10 cellular contexts compared by ENCODE assay signal in the genomic region with DNA sequence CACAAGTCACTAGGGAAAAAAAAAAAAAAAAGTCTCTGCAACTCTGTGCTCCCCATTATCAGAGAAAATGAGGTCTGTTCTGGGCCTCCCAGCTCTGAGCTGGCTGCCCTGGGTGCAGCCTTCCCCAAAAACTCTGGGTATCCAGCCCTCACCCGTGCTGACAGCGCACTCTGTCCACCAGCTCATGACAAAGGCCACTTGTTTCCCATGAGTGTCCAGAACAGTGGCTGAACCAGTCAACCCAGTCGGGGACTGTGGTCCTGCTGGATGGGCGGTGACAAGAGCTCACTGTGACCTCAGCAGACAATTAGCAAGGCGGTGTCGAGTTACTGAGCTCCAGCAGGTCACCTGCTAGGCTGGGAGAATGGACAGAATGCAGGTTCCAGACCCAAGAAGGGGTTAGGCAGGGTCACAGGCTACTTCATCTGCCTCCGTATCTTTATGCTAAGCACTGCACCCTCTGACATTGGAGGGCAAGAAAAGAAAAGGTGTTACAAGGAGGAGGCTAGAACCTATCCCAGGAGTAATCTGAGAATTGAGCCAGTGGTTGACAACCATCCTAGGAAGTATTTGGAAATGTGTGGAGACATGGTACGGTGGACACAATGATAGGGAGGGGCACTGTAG. TPM values are rescaled to one million over a fixed set of nuclear protein-coding genes. Genes with fewer than 3 reads are reported as not detected.
DNase-seq lines count a peak whose midpoint lies in the region; ATAC-seq and TF ChIP-seq lines count a peak whose summit lies in the region.
"Had no signal": no experiment of that assay in that cellular context is flagged by ENCODE, and none has a peak within 500 bp of the region (broad histone marks: within the 10 kb centered on the region; RNA-seq: fewer than 3 reads in every experiment).

No MANE protein-coding gene starts in this region.

- H3K9me3 ChIP-seq in iPS-18a (ENCODE audit: control insufficient read depth, low read depth, low read length) = no peaks in the 10 kb centered on the region

- ATAC-seq in WTC11 = peak; percentile 73

- H3K4me1 Mint-ChIP-seq in WTC11 = peaks cover 93% of the 10 kb centered on the region

- H3K4me1 ChIP-seq in iPS-18a (ENCODE audit: control insufficient read depth, low read depth, low read length) = peaks cover 51% of the 10 kb centered on the region

- H3K27me3 Mint-ChIP-seq in WTC11 (ENCODE audit: low read depth) = no peaks in the 10 kb centered on the region

- no peak overlapping the region for H3K4me3 ChIP-seq in iPS-18a (ENCODE audit: low read length)

- TF ChIP-seq CTCF in WTC11 (IDR thresholded peaks at IDR 0.05) = no peak

- POLR2A ChIA-PET in HEK293T (lab: Yijun Ruan, JAX) (no interaction called here), WTC11 (lab: Charles Lee) (interaction anchor here (0.9 to 1.9 kb wide), 4 partner anchors 12 to 35 kb away, joined by 3 to 8 read pairs (median 4); no protein-coding TSS in a partner anchor)

- no peak overlapping the region for H3K9ac ChIP-seq in iPS-18a (ENCODE audit: low read length)

- H3K9me3 Mint-ChIP-seq in WTC11 = no peaks in the 10 kb centered on the region

- DNase-seq in HEK293T (ENCODE audit: extremely low spot score) (peak; percentile 37), WTC11 (ENCODE audit: low spot score) (peak; percentile 69), renal cortical epithelial cell (ENCODE audit: low read depth) (peak; percentile 52), mesenteric fat pad (ENCODE audit: low spot score) (no peak), SHP77 treated with DMSO at 0.1 percent for 48 hours (lab: John Stamatoyannopoulos, UW) (no peak)
- DNase-seq in activated CD8-positive, alpha-beta memory T cell treated with anti-CD3 and anti-CD28 coated beads for 24 hours = no peak
- no peak for DNase-seq in activated naive CD4-positive, alpha-beta T cell treated with anti-CD3 and anti-CD28 coated beads, Interleukin-2, amount 50 U/mL, for 16 hours
- DNase-seq: NCI-H1092; stimulated activated CD4-positive, alpha-beta T cell treated with anti-CD3 and anti-CD28 coated beads, Interleukin-1b, Interleukin-23, amount 100 ng/mL, for 48 hours had no signal

- H3K27ac ChIP-seq in iPS-18a (ENCODE audit: low read length) = peak overlapping the region; percentile 14

- H3K4me3 Mint-ChIP-seq in WTC11 = peak overlapping the region; percentile 46

- no peaks in the 10 kb centered on the region for H3K36me3 Mint-ChIP-seq in WTC11

- H3K27ac Mint-ChIP-seq in WTC11 = peak overlapping the region; percentile 97

- H3K27me3 ChIP-seq in iPS-18a (ENCODE audit: control insufficient read depth, insufficient read depth, low read length) = no peaks in the 10 kb centered on the region

- CTCF ChIA-PET in HEK293T (lab: Yijun Ruan, JAX) (interaction anchor here (1.0 to 1.7 kb wide), 3 partner anchors 9 to 85 kb away, joined by 4 to 7 read pairs (median 4); no protein-coding TSS in a partner anchor), WTC11 (lab: Charles Lee) (interaction anchor here (0.6 to 7.8 kb wide), 42 partner anchors 10 to 724 kb away, joined by 3 to 129 read pairs (median 8); a partner anchor contains a TSS)

- no peaks in the 10 kb centered on the region for H3K36me3 ChIP-seq in iPS-18a (ENCODE audit: control insufficient read depth, low read depth, low read length)

TF ChIP-seq in HEK293T, 16 proteins besides CTCF, POLR2A, EP300 and RAD21:
- TF ChIP-seq ELF4 (IDR thresholded peaks at IDR 0.05) (no peak), ZNF384 (IDR thresholded peaks at IDR 0.05) (no peak), FOXM1 (IDR thresholded peaks at IDR 0.05; ENCODE audit: borderline replicate concordance) (no peak), NFRKB (IDR thresholded peaks at IDR 0.05) (no peak), SP1 (IDR thresholded peaks at IDR 0.05) (no peak), TARDBP (IDR thresholded peaks at IDR 0.05) (no peak)

TF ChIP-seq in WTC11, 78 proteins besides CTCF, POLR2A, EP300 and RAD21:
- TF ChIP-seq FOXP1 (CRISPR knock-in tag; IDR thresholded peaks at IDR 0.05; ENCODE audit: borderline replicate concordance) (no peak), ZNF121 (CRISPR knock-in tag; IDR thresholded peaks at IDR 0.05) (no peak), PRRX2 (CRISPR knock-in tag; IDR thresholded peaks at IDR 0.05) (no peak), SP1 (CRISPR knock-in tag; conservative IDR thresholded peaks at IDR 0.05) (0 out of 2 replicates have a peak, but pooled peaks have one; percentile 26)
- TF ChIP-seq, protein P1, sequence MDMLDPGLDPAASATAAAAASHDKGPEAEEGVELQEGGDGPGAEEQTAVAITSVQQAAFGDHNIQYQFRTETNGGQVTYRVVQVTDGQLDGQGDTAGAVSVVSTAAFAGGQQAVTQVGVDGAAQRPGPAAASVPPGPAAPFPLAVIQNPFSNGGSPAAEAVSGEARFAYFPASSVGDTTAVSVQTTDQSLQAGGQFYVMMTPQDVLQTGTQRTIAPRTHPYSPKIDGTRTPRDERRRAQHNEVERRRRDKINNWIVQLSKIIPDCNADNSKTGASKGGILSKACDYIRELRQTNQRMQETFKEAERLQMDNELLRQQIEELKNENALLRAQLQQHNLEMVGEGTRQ (CRISPR knock-in tag; IDR thresholded peaks at IDR 0.05) = peak; percentile 27; the same call in 1 of the 2 replicates

RNA-seq across cellular contexts. Expression of a gene that starts 37.2 kb away (rescaled TPM):
- total RNA-seq in WTC11 (2021) (58.1 to 65.5 TPM (median 59.1 TPM) in 3 replicates), renal cortical epithelial cell (11.3 and 39.0 TPM in 2 replicates), mesenteric fat pad (30.6 TPM)

Comparison
In these comparisons a context has a peak if more than half of its experiments do, and no peak if none do; other contexts are left out.
1. DNase-seq: peak in HEK293T (single experiment), WTC11 (single experiment) and renal cortical epithelial cell (single experiment); none in mesenteric fat pad (single experiment), activated CD8-positive, alpha-beta memory T cell treated with anti-CD3 and anti-CD28 coated beads for 24 hours (single experiment), SHP77 treated with DMSO at 0.1 percent for 48 hours (single experiment) and activated naive CD4-positive, alpha-beta T cell treated with anti-CD3 and anti-CD28 coated beads, Interleukin-2, amount 50 U/mL, for 16 hours (single experiment).